Comparison of ENCODE assay signal across 13 cellular contexts in the genomic region with DNA sequence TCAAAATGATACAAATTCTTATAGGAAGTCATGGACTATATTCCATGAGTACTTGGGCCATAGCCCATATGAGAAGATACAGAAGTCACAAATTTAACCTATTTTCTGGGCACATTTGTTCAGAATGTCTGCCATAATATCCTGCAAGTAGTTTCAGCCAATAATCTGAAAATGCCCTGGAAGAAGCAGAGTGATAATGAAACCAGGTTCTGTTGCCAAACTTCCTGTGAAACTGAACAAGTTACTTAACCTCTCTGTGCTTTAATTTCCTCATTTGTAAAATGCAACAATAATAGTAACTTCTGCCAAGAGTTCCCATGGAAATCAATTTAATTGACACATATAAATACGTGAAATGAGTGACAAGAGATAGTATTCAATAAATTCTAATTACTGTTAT.
"Had no signal": no experiment of that assay in that cellular context is flagged by ENCODE, and none has a peak within 500 bp of the region (broad histone marks: within the 10 kb centered on the region; RNA-seq: fewer than 3 reads in every experiment).

No MANE protein-coding gene starts in this region.

- H3K4me3 Mint-ChIP-seq: activated CD4-positive, alpha-beta memory T cell treated with anti-CD3 and anti-CD28 coated beads, Interleukin-2, amount 10 ng/mL, durations not matched to agents 7 days and 5 days; neural progenitor cell had no signal

- H3K9me3 Mint-ChIP-seq: activated CD4-positive, alpha-beta memory T cell treated with anti-CD3 and anti-CD28 coated beads, Interleukin-2, amount 10 ng/mL, durations not matched to agents 7 days and 5 days; neural progenitor cell had no signal

- DNase-seq: activated CD4-positive, alpha-beta memory T cell treated with anti-CD3 and anti-CD28 coated beads, Interleukin-2, amount 10 ng/mL, durations not matched to agents 7 days and 5 days; activated CD4-positive, alpha-beta T cell treated with anti-CD3 and anti-CD28 coated beads for 1 hour; activated naive CD4-positive, alpha-beta T cell; esophagus squamous epithelium; head of caudate nucleus; kidney; left ventricle myocardium inferior; retina; T-helper 9 cell; thyroid gland had no signal

- H3K27ac ChIP-seq: ascending aorta, esophagus squamous epithelium, left ventricle myocardium inferior, neural progenitor cell, parathyroid adenoma, thyroid gland had no signal

- H3K36me3 ChIP-seq: ascending aorta, esophagus squamous epithelium, left ventricle myocardium inferior, neural progenitor cell, thyroid gland had no signal

- H3K4me2 ChIP-seq: neural progenitor cell had no signal

- H2AFZ ChIP-seq: neural progenitor cell, parathyroid adenoma had no signal

- H3K79me2 ChIP-seq: parathyroid adenoma had no signal

- H3K9ac ChIP-seq: neural progenitor cell, parathyroid adenoma had no signal

- H3K9me3 ChIP-seq: ascending aorta, esophagus squamous epithelium, left ventricle myocardium inferior, thyroid gland had no signal

- H3K4me1 Mint-ChIP-seq: activated CD4-positive, alpha-beta memory T cell treated with anti-CD3 and anti-CD28 coated beads, Interleukin-2, amount 10 ng/mL, durations not matched to agents 7 days and 5 days had no signal

- H3K4me3 ChIP-seq: ascending aorta, esophagus squamous epithelium, left ventricle myocardium inferior, neural progenitor cell, thyroid gland had no signal

- H3K4me1 ChIP-seq: ascending aorta, parathyroid adenoma had no signal

- H3K27me3 ChIP-seq: ascending aorta, esophagus squamous epithelium, neural progenitor cell, thyroid gland had no signal

- H3K27ac Mint-ChIP-seq: activated CD4-positive, alpha-beta memory T cell treated with anti-CD3 and anti-CD28 coated beads, Interleukin-2, amount 10 ng/mL, durations not matched to agents 7 days and 5 days; neural progenitor cell had no signal

- H3K27me3 Mint-ChIP-seq: activated CD4-positive, alpha-beta memory T cell treated with anti-CD3 and anti-CD28 coated beads, Interleukin-2, amount 10 ng/mL, durations not matched to agents 7 days and 5 days had no signal
